ENCODE assay signal across 8 cellular contexts in genomic region chrX:24169211-24169610, GRCh38. TPM values are rescaled to one million over a fixed set of nuclear protein-coding genes. Genes with fewer than 3 reads are reported as not detected.
DNase-seq lines count a peak whose midpoint lies in the region; ATAC-seq and TF ChIP-seq lines count a peak whose summit lies in the region.

No MANE protein-coding gene starts in this region.

- no peak for TF ChIP-seq CTCF in GM12865 (IDR thresholded peaks at IDR 0.05; ENCODE audit: insufficient read depth, low read depth, low read length, missing control alignments)
- no peak for TF ChIP-seq CTCF in BE2C (IDR thresholded peaks at IDR 0.05; ENCODE audit: low read depth, low read length)

- H3K4me3 ChIP-seq in GM12865 (ENCODE audit: low read depth, low read length) (no peak overlapping the region), BE2C (ENCODE audit: low read depth, low read length) (no peak overlapping the region)

- no peaks in the 10 kb centered on the region for H3K4me1 ChIP-seq in BE2C

- H3K9me3 ChIP-seq in BE2C, result no peaks in the 10 kb centered on the region

- H3K36me3 ChIP-seq in BE2C, result no peaks in the 10 kb centered on the region; the same call in 1 of the 2 replicates

- peak; percentile 50 for DNase-seq in GM12865 (ENCODE audit: low read depth)
- DNase-seq in fibroblast of peridontal ligament (ENCODE audit: extremely low read depth), result peak; percentile 71
- DNase-seq in NCI-H2029 (lab: John Stamatoyannopoulos, UW), result no peak
- DNase-seq in BE2C, result no peak
- DNase-seq in DMS79 (lab: John Stamatoyannopoulos, UW), result no peak

- H3K27me3 ChIP-seq in BE2C, result no peaks in the 10 kb centered on the region

- ATAC-seq in GM21367 (IDR thresholded peaks at IDR 0.05; ENCODE audit: unreplicated experiment) (peak; percentile 74), HG03432 (IDR thresholded peaks at IDR 0.05; ENCODE audit: unreplicated experiment) (peak; percentile 79), SK-N-SH treated with all-trans-retinoic acid at 6 μM for 48 hours (no peak)

TF ChIP-seq in SK-N-SH treated with all-trans-retinoic acid at 6 μM for 48 hours, 23 proteins besides CTCF, POLR2A, EP300 and RAD21:
- TF ChIP-seq BACH2 (CRISPR knock-in tag; IDR thresholded peaks at IDR 0.05; ENCODE audit: borderline replicate concordance) (no peak), GLIS3 (CRISPR knock-in tag; IDR thresholded peaks at IDR 0.05) (no peak), ZC3H10 (CRISPR knock-in tag; IDR thresholded peaks at IDR 0.05) (no peak), ARNTL (CRISPR knock-in tag; IDR thresholded peaks at IDR 0.05; ENCODE audit: borderline replicate concordance, low read depth) (no peak), PPARA (CRISPR knock-in tag; IDR thresholded peaks at IDR 0.05; ENCODE audit: borderline replicate concordance) (no peak), CSDC2 (CRISPR knock-in tag; IDR thresholded peaks at IDR 0.05) (no peak), TSHZ2 (CRISPR knock-in tag; IDR thresholded peaks at IDR 0.05) (no peak), ZFP30 (CRISPR knock-in tag; IDR thresholded peaks at IDR 0.05) (no peak), SNAI2 (CRISPR knock-in tag; IDR thresholded peaks at IDR 0.05) (no peak), TOX (CRISPR knock-in tag; IDR thresholded peaks at IDR 0.05; ENCODE audit: borderline replicate concordance) (no peak), ESRRG (CRISPR knock-in tag; IDR thresholded peaks at IDR 0.05) (no peak), RARB (CRISPR knock-in tag; IDR thresholded peaks at IDR 0.05) (no peak), PATZ1 (CRISPR knock-in tag; IDR thresholded peaks at IDR 0.05; ENCODE audit: borderline replicate concordance) (no peak), CREB5 (CRISPR knock-in tag; IDR thresholded peaks at IDR 0.05; ENCODE audit: low read depth) (no peak), TCF4 (CRISPR knock-in tag; IDR thresholded peaks at IDR 0.05; ENCODE audit: borderline replicate concordance) (no peak), CSRNP3 (CRISPR knock-in tag; IDR thresholded peaks at IDR 0.05) (no peak), OSR1 (CRISPR knock-in tag; IDR thresholded peaks at IDR 0.05) (no peak), ZNF70 (CRISPR knock-in tag; IDR thresholded peaks at IDR 0.05) (no peak), ZFP3 (CRISPR knock-in tag; IDR thresholded peaks at IDR 0.05) (no peak), ISL1 (CRISPR knock-in tag; IDR thresholded peaks at IDR 0.05) (no peak)

RNA-seq across cellular contexts. Expression of gene ZFX, which starts 19.7 kb away (rescaled TPM):
- 7.8 TPM for polyA plus RNA-seq in BE2C (2012; ENCODE audit: insufficient read depth, insufficient read length, low read depth)

Comparison
In these comparisons a context has a peak if more than half of its experiments do, and no peak if none do; other contexts are left out.
1. DNase-seq: peak in GM12865 (single experiment) and fibroblast of peridontal ligament (single experiment); none in NCI-H2029 (single experiment), BE2C (single experiment) and DMS79 (single experiment).